28 cellular contexts compared by ENCODE assay signal in genomic region chr9:92184041-92184564, GRCh38.
"Had no signal": no experiment of that assay in that cellular context is flagged by ENCODE, and none has a peak within 500 bp of the region (broad histone marks: within the 10 kb centered on the region; RNA-seq: fewer than 3 reads in every experiment).

No MANE protein-coding gene starts in this region.

- H3K27ac ChIP-seq: ascending aorta, breast epithelium, cardiac muscle cell, colonic mucosa, epithelial cell of prostate, esophagus squamous epithelium, gastroesophageal sphincter had no signal

- H3K36me3 ChIP-seq: ascending aorta, breast epithelium, cardiac muscle cell, colonic mucosa, esophagus squamous epithelium, gastroesophageal sphincter had no signal

- H3K27me3 ChIP-seq: ascending aorta, breast epithelium, cardiac muscle cell, colonic mucosa had no signal

- H3K4me1 ChIP-seq: ascending aorta, breast epithelium, colonic mucosa, esophagus squamous epithelium had no signal

- FAIRE-seq: endometrium, endothelial cell of umbilical vein had no signal

- ATAC-seq: activated T-cell treated with anti-CD3 and anti-CD28 coated beads, Interleukin-2, amount 50 U/mL, for 72 hours; gastroesophageal sphincter had no signal

- H3K4me3 ChIP-seq: ascending aorta, breast epithelium, cardiac muscle cell, colonic mucosa, esophagus squamous epithelium, gastroesophageal sphincter had no signal

- H3K9me3 ChIP-seq: ascending aorta, colonic mucosa, esophagus squamous epithelium had no signal

- DNase-seq: activated CD4-positive, alpha-beta memory T cell treated with anti-CD3 and anti-CD28 coated beads, Interleukin-2, amount 10 ng/mL, durations not matched to agents 7 days and 5 days; activated CD4-positive, alpha-beta T cell treated with anti-CD3 and anti-CD28 coated beads for 1 hour; activated CD4-positive, alpha-beta T cell treated with anti-CD3 and anti-CD28 coated beads for 4 hours; activated CD4-positive, alpha-beta T cell treated with anti-CD3 and anti-CD28 coated beads, Interleukin-2, amount 10 ng/mL, durations not matched to agents 7 days and 5 days; activated CD4-positive, alpha-beta T cell treated with anti-CD3 and anti-CD28 coated beads, Interleukin-2, amount 50 U/mL, for 4 hours; activated CD4-positive, CD25-positive, alpha-beta regulatory T cell; activated CD8-positive, alpha-beta memory T cell treated with anti-CD3 and anti-CD28 coated beads, Interleukin-2, amount 50 U/mL, for 48 hours; activated gamma-delta T cell; activated naive CD4-positive, alpha-beta T cell; activated naive CD4-positive, alpha-beta T cell treated with anti-CD3 and anti-CD28 coated beads, Interleukin-2, amount 10 ng/mL, durations not matched to agents 7 days and 5 days; activated naive CD8-positive, alpha-beta T cell treated with anti-CD3 and anti-CD28 coated beads, Interleukin-2, amount 10 ng/mL, durations not matched to agents 7 days and 5 days; activated T-cell treated with anti-CD3 and anti-CD28 coated beads for 4 hours; activated T-cell treated with anti-CD3 and anti-CD28 coated beads, Interleukin-2, amount 50 U/mL, for 24 hours; activated T-cell treated with anti-CD3 and anti-CD28 coated beads, Interleukin-2, amount 50 U/mL, for 72 hours; central memory CD4-positive, alpha-beta T cell; cerebellar nuclear complex; colonic mucosa; effector CD8-positive, alpha-beta T cell; esophagus squamous epithelium; foreskin melanocyte; T-helper 2 cell had no signal
